14 cellular contexts compared by ENCODE assay signal in the genomic region with DNA sequence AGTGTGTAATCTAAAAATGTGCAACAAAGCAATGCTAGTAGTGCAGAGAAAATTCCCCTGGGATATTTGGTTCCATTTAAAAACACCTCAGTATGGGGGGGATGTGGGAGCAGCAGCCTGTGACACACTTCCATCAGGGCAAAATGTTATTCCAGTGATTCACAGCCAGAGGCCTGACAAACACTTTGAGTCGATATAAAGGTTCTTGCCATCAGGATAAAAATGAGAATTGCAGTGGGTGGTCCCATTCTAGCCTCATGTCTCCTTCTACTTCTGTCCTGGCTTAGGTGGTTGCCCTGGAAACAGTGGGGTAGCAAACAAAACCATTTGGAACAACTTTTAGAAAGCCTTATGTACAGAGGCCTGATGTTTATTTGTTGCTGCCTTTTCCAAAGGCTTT.
DNase-seq lines count a peak whose midpoint lies in the region; FAIRE-seq and TF ChIP-seq lines count a peak whose summit lies in the region.
"Had no signal": no experiment of that assay in that cellular context is flagged by ENCODE, and none has a peak within 500 bp of the region (broad histone marks: within the 10 kb centered on the region; RNA-seq: fewer than 3 reads in every experiment).

No MANE protein-coding gene starts in this region.

- H3K9me3 ChIP-seq in thyroid gland = no peaks in the 10 kb centered on the region
- H3K9me3 ChIP-seq: neutrophil had no signal

- WGBS in mesendoderm (ENCODE audit: extremely low coverage, insufficient coverage, low lambda C conversion rate) = no CpG with 5 or more reads among the region's 1 CpG
- 61 to 70% methylated on average over 1 of the region's 1 CpG for WGBS in thyroid gland, 2 donors

- TF ChIP-seq POLR2A in thyroid gland (IDR thresholded peaks at IDR 0.05) = no peak

- H3K27ac ChIP-seq in mesendoderm (ENCODE audit: low read depth, low read length) (no peak overlapping the region), thyroid gland (no peak overlapping the region)
- H3K27ac ChIP-seq: C4-2B, neutrophil, SK-N-MC had no signal

- FAIRE-seq in bronchial epithelial cell (lab: Jason Lieb, UNC) = no peak
- FAIRE-seq: H1 had no signal

- H3K4me3 ChIP-seq in bronchial epithelial cell (ENCODE audit: low read depth, low read length) (no peak overlapping the region), mesendoderm (ENCODE audit: low read length) (no peak overlapping the region), thyroid gland (replicated peaks in 1 of 3) (no peak overlapping the region)
- H3K4me3 ChIP-seq: SK-N-MC had no signal

- no peak overlapping the region for H4K5ac ChIP-seq in mesendoderm (ENCODE audit: low read length)

- no peak overlapping the region for H3K56ac ChIP-seq in mesendoderm (ENCODE audit: low read length)

- no peak overlapping the region for H2BK120ac ChIP-seq in mesendoderm (ENCODE audit: low read depth, low read length)

- no peak overlapping the region for H2BK15ac ChIP-seq in mesendoderm (replicated peaks; ENCODE audit: low read depth)

- intact Hi-C loops in thyroid gland (cut with DNase I) = no loop called here

- H3K79me2 ChIP-seq in mesendoderm (ENCODE audit: control insufficient read depth, insufficient read depth, low read length) = no peaks in the 10 kb centered on the region

- H3K23ac ChIP-seq in mesendoderm (ENCODE audit: low read length) = no peak overlapping the region

- H4K8ac ChIP-seq in mesendoderm (ENCODE audit: low read depth, low read length) = no peak overlapping the region

- no peak overlapping the region for H3K9ac ChIP-seq in mesendoderm (ENCODE audit: low read length)

- no peak overlapping the region for H3K4me2 ChIP-seq in mesendoderm (ENCODE audit: low read length)

- H3K27me3 ChIP-seq in bronchial epithelial cell (ENCODE audit: control insufficient read depth, insufficient read depth, low read length) (no peaks in the 10 kb centered on the region), mesendoderm (ENCODE audit: insufficient read depth, low read length, poor library complexity) (no peaks in the 10 kb centered on the region), thyroid gland (no peaks in the 10 kb centered on the region)
- H3K27me3 ChIP-seq: neutrophil had no signal

- H3K79me1 ChIP-seq in mesendoderm (ENCODE audit: low read length) = no peaks in the 10 kb centered on the region

- H3K4ac ChIP-seq in mesendoderm (ENCODE audit: low read depth, low read length) = no peak overlapping the region

- DNase-seq in Ammon's horn (ENCODE audit: low spot score) (peak; percentile 73), M059J (ENCODE audit: low read depth) (peak; percentile 77), bronchial epithelial cell (ENCODE audit: low read depth) (peak; percentile 58), mesendoderm (peak; percentile 45), NCI-H2029 treated with DMSO at 0.1 percent for 48 hours (lab: John Stamatoyannopoulos, UW) (no peak), thyroid gland (no peak), HuH-7.5 (ENCODE audit: low spot score) (no peak)
- DNase-seq in activated CD4-positive, alpha-beta T cell treated with anti-CD3 and anti-CD28 coated beads for 48 hours = no peak
- DNase-seq: activated T-cell treated with anti-CD3 and anti-CD28 coated beads for 4 hours, left cardiac atrium had no signal

- TF ChIP-seq CTCF in bronchial epithelial cell (IDR thresholded peaks at IDR 0.05; ENCODE audit: insufficient read depth, low read length, severe bottlenecking) (no peak), thyroid gland (IDR thresholded peaks at IDR 0.05) (no peak)

- H3K18ac ChIP-seq in mesendoderm (ENCODE audit: low read length) = no peak overlapping the region

- no peak overlapping the region for H2BK5ac ChIP-seq in mesendoderm (ENCODE audit: low read length)

- H3K36me3 ChIP-seq in bronchial epithelial cell (ENCODE audit: control insufficient read depth, insufficient read depth, low read length) = no peaks in the 10 kb centered on the region
- no peaks in the 10 kb centered on the region for H3K36me3 ChIP-seq in mesendoderm (ENCODE audit: control insufficient read depth, insufficient read depth, low read length)
- no peaks in the 10 kb centered on the region for H3K36me3 ChIP-seq in thyroid gland
- H3K36me3 ChIP-seq: neutrophil had no signal

- H2AK5ac ChIP-seq in mesendoderm (ENCODE audit: low read length) = no peak overlapping the region

- no peaks in the 10 kb centered on the region for H3K4me1 ChIP-seq in mesendoderm (ENCODE audit: control insufficient read depth, low read depth, low read length)
- peaks cover 3 to 4% of the 10 kb centered on the region in 2 donors for H3K4me1 ChIP-seq in thyroid gland

Comparison
In these comparisons a context has a peak if more than half of its experiments do, and no peak if none do; other contexts are left out.
1. DNase-seq: peak in Ammon's horn (single experiment), M059J (single experiment), bronchial epithelial cell (single experiment) and mesendoderm (single experiment); none in NCI-H2029 treated with DMSO at 0.1 percent for 48 hours (single experiment), thyroid gland (0 of 2), HuH-7.5 (single experiment) and activated CD4-positive, alpha-beta T cell treated with anti-CD3 and anti-CD28 coated beads for 48 hours (single experiment).